In the genomic region with DNA sequence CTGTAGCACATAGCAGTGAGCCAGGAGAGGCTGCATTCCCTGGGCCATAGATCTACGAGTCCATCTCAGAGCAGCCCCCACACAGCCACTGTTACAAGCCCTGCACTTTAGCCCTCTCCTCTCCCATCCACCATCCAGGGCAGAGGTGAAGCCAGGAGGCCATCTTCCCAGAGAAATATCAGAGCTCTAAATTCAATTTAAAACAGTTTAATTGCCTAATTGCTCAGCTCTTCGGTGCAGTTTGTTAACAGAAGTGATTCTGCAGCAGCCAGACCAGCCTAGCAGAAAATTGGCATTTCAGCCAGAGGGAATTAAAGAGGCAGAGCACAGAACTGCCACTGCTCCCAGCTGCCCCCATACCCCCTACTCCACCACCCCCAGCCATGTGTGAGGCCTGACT, we compare ENCODE assay signal across 2 cellular contexts.
A peak's percentile ranks its signal among the peaks of the same experiment; 100 is the strongest.
TF ChIP-seq lines count a peak whose summit lies in the region.

No MANE protein-coding gene starts in this region.

TF ChIP-seq in SK-N-SH, 30 proteins besides CTCF, POLR2A, EP300 and RAD21:
- TF ChIP-seq FOXJ3 (CRISPR knock-in tag; IDR thresholded peaks at IDR 0.05) (peak; percentile 37; the same call in 1 of the 2 replicates), RXRA (IDR thresholded peaks at IDR 0.05; ENCODE audit: borderline replicate concordance, low read depth) (no peak), RCOR1 (IDR thresholded peaks at IDR 0.05; ENCODE audit: low read length) (peak; percentile 88), JUND (IDR thresholded peaks at IDR 0.05) (no peak), CHD2 (IDR thresholded peaks at IDR 0.05; ENCODE audit: low read length, partially characterized antibody) (peak; percentile 81), GATA2 (CRISPR knock-in tag; IDR thresholded peaks at IDR 0.05) (peak; percentile 58), ZBTB33 (IDR thresholded peaks at IDR 0.05; ENCODE audit: borderline replicate concordance, low read depth) (no peak)

TF ChIP-seq in SK-N-SH treated with all-trans-retinoic acid at 6 μM for 48 hours, 23 proteins besides CTCF, POLR2A, EP300 and RAD21:
- no peak for TF ChIP-seq CSDC2 (CRISPR knock-in tag; IDR thresholded peaks at IDR 0.05)
- no peak for TF ChIP-seq TOX (CRISPR knock-in tag; IDR thresholded peaks at IDR 0.05; ENCODE audit: borderline replicate concordance)
- TF ChIP-seq SNAI2 (CRISPR knock-in tag; IDR thresholded peaks at IDR 0.05) = no peak
- TF ChIP-seq CREB5 (CRISPR knock-in tag; IDR thresholded peaks at IDR 0.05; ENCODE audit: low read depth) = no peak
- TF ChIP-seq PATZ1 (CRISPR knock-in tag; IDR thresholded peaks at IDR 0.05; ENCODE audit: borderline replicate concordance) = no peak
- no peak for TF ChIP-seq ZFP30 (CRISPR knock-in tag; IDR thresholded peaks at IDR 0.05)
- TF ChIP-seq ISL1 (CRISPR knock-in tag; IDR thresholded peaks at IDR 0.05) = no peak
- TF ChIP-seq ZNF70 (CRISPR knock-in tag; IDR thresholded peaks at IDR 0.05) = no peak
- no peak for TF ChIP-seq TSHZ2 (CRISPR knock-in tag; IDR thresholded peaks at IDR 0.05)
- TF ChIP-seq RARB (CRISPR knock-in tag; IDR thresholded peaks at IDR 0.05) = no peak
- no peak for TF ChIP-seq ZNF8 (CRISPR knock-in tag; IDR thresholded peaks at IDR 0.05)
- TF ChIP-seq GLIS3 (CRISPR knock-in tag; IDR thresholded peaks at IDR 0.05) = no peak
- no peak; the same call in 1 of the 2 replicates for TF ChIP-seq TCF4 (CRISPR knock-in tag; IDR thresholded peaks at IDR 0.05; ENCODE audit: borderline replicate concordance)
- TF ChIP-seq BACH2 (CRISPR knock-in tag; IDR thresholded peaks at IDR 0.05; ENCODE audit: borderline replicate concordance) = no peak
